Comparison of ENCODE assay signal across 1 cellular context in genomic region chr4:16597829-16598228, GRCh38.
TF ChIP-seq lines count a peak whose summit lies in the region.

No MANE protein-coding gene starts in this region.

TF ChIP-seq in WTC11, 78 proteins besides CTCF, POLR2A, EP300 and RAD21 (continued from another document):
- TF ChIP-seq E2F1 (CRISPR knock-in tag; IDR thresholded peaks at IDR 0.05) (no peak), NR1H2 (CRISPR knock-in tag; IDR thresholded peaks at IDR 0.05) (no peak), ATF6 (CRISPR knock-in tag; IDR thresholded peaks at IDR 0.05) (no peak), CDX4 (CRISPR knock-in tag; IDR thresholded peaks at IDR 0.05; ENCODE audit: borderline replicate concordance) (no peak), ZNF138 (CRISPR knock-in tag; conservative IDR thresholded peaks at IDR 0.05) (no peak)
